Comparison of ENCODE assay signal across 35 cellular contexts in genomic region chr5:3034881-3035280, GRCh38.
"Had no signal": no experiment of that assay in that cellular context is flagged by ENCODE, and none has a peak within 500 bp of the region (broad histone marks: within the 10 kb centered on the region; RNA-seq: fewer than 3 reads in every experiment).

No MANE protein-coding gene starts in this region.

- H3K4me2 ChIP-seq: KMS-11 had no signal

- H3K36me3 ChIP-seq: MG63 had no signal

- H3K27me3 ChIP-seq: MG63 had no signal

- DNase-seq: Karpas-422, Kasumi-1, KG1, MG63, MM.1S, MV-4-11, NCI-H1048, NCI-H1092, NCI-H1092 treated with DMSO at 0.1 percent for 48 hours, NCI-H1105, NCI-H1105 treated with DMSO at 0.1 percent for 48 hours, NCI-H1417, NCI-H1417 treated with DMSO at 0.1 percent for 48 hours, NCI-H1436, NCI-H1436 treated with DMSO at 0.1 percent for 48 hours, NCI-H146, NCI-H1694, NCI-H1694 treated with DMSO at 0.1 percent for 48 hours, NCI-H187, NCI-H187 treated with DMSO at 0.1 percent for 48 hours, NCI-H1930, NCI-H2029, NCI-H2029 treated with DMSO at 0.1 percent for 48 hours, NCI-H2081, NCI-H2081 treated with DMSO at 0.1 percent for 48 hours, NCI-H2107, NCI-H2171, NCI-H2171 treated with DMSO at 0.1 percent for 48 hours, NCI-H2227 treated with DMSO at 0.1 percent for 48 hours, NCI-H226, NCI-H345, NCI-H446, NCI-H446 treated with DMSO at 0.1 percent for 48 hours, NCI-H510A had no signal

- H3K9ac ChIP-seq: KMS-11 had no signal

- H3K27ac ChIP-seq: KMS-11 had no signal

- H3K4me3 ChIP-seq: MG63 had no signal

- H3K9me3 ChIP-seq: MG63 had no signal
